Comparison of ENCODE assay signal across 38 cellular contexts in genomic region chr2:226890286-226890685, GRCh38.
"Had no signal": no experiment of that assay in that cellular context is flagged by ENCODE, and none has a peak within 500 bp of the region (broad histone marks: within the 10 kb centered on the region; RNA-seq: fewer than 3 reads in every experiment).

No MANE protein-coding gene starts in this region.

- H3K27ac ChIP-seq: adrenal gland, ascending aorta, body of pancreas, brain microvascular endothelial cell, breast epithelium, cardiac muscle cell had no signal

- H3K9me3 ChIP-seq: adrenal gland, ascending aorta, body of pancreas, breast epithelium had no signal

- DNase-seq: activated effector memory CD4-positive, alpha-beta T cell treated with anti-CD3 and anti-CD28 coated beads, Interleukin-2, amount 50 U/mL, for 16 hours; activated effector memory CD4-positive, alpha-beta T cell treated with Interleukin-2 at 50 U/mL for 16 hours; activated gamma-delta T cell; activated gamma-delta T cell treated with Interleukin-2 at 50 U/mL for 16 hours; activated naive CD4-positive, alpha-beta T cell; activated naive CD4-positive, alpha-beta T cell treated with anti-CD3 and anti-CD28 coated beads for 36 hours; activated naive CD4-positive, alpha-beta T cell treated with anti-CD3 and anti-CD28 coated beads, Interleukin-2, amount 10 ng/mL, durations not matched to agents 7 days and 5 days; activated naive CD4-positive, alpha-beta T cell treated with anti-CD3 and anti-CD28 coated beads, Interleukin-2, amount 50 U/mL, for 16 hours; activated naive CD4-positive, alpha-beta T cell treated with Interleukin-2 at 50 U/mL for 16 hours; activated naive CD8-positive, alpha-beta T cell treated with anti-CD3 and anti-CD28 coated beads for 36 hours; activated naive CD8-positive, alpha-beta T cell treated with anti-CD3 and anti-CD28 coated beads, Interleukin-2, amount 10 ng/mL, durations not matched to agents 7 days and 5 days; activated naive CD8-positive, alpha-beta T cell treated with anti-CD3 and anti-CD28 coated beads, Interleukin-2, amount 50 U/mL, for 24 hours; activated T-cell treated with anti-CD3 and anti-CD28 coated beads, Interleukin-2, amount 50 U/mL, for 1 hour; activated T-cell treated with anti-CD3 and anti-CD28 coated beads, Interleukin-2, amount 50 U/mL, for 24 hours; activated T-cell treated with anti-CD3 and anti-CD28 coated beads, Interleukin-2, amount 50 U/mL, for 4 hours; activated T-cell treated with anti-CD3 and anti-CD28 coated beads, Interleukin-2, amount 50 U/mL, for 48 hours; activated T-cell treated with anti-CD3 and anti-CD28 coated beads, Interleukin-2, amount 50 U/mL, for 72 hours; adrenal gland; amniotic stem cell; amygdala; anterior cingulate cortex; aorta; body of pancreas; brain microvascular endothelial cell; caudate nucleus; central memory CD4-positive, alpha-beta T cell; cerebellar nuclear complex had no signal

- H3K4me3 ChIP-seq: adrenal gland, ascending aorta, body of pancreas, breast epithelium, cardiac muscle cell had no signal

- H3K4me3 Mint-ChIP-seq: activated naive CD4-positive, alpha-beta T cell treated with anti-CD3 and anti-CD28 coated beads for 36 hours; activated naive CD4-positive, alpha-beta T cell treated with anti-CD3 and anti-CD28 coated beads, Interleukin-2, amount 10 ng/mL, durations not matched to agents 7 days and 5 days; activated naive CD4-positive, alpha-beta T cell treated with anti-CD3 and anti-CD28 coated beads, Interleukin-2, amount 50 U/mL, for 24 hours; activated naive CD8-positive, alpha-beta T cell; activated naive CD8-positive, alpha-beta T cell treated with anti-CD3 and anti-CD28 coated beads for 36 hours; activated naive CD8-positive, alpha-beta T cell treated with anti-CD3 and anti-CD28 coated beads, Interleukin-2, amount 10 ng/mL, durations not matched to agents 7 days and 5 days; activated naive CD8-positive, alpha-beta T cell treated with anti-CD3 and anti-CD28 coated beads, Interleukin-2, amount 50 U/mL, for 24 hours; activated T-cell treated with anti-CD3 and anti-CD28 coated beads, Interleukin-2, amount 50 U/mL, for 24 hours; activated T-cell treated with anti-CD3 and anti-CD28 coated beads, Interleukin-2, amount 50 U/mL, for 4 hours; activated T-cell treated with anti-CD3 and anti-CD28 coated beads, Interleukin-2, amount 50 U/mL, for 72 hours; activated T-helper 1 cell treated with anti-CD3 and anti-CD28 coated beads, Interleukin-12 subunit alpha, Interleukin-12 subunit beta, Interleukin-2, Interleukin-4 antibody, amounts not matched to agents 30 ng/mL and 10 ng/mL and 1 ng/mL, durations not matched to agents 14 hours and 24 hours and 36 hours; activated T-helper 17 cell treated with anti-CD3 and anti-CD28 coated beads, Interleukin-2, amount 50 U/mL, for 72 hours; brain; central memory CD8-positive, alpha-beta T cell had no signal

- ATAC-seq: activated naive CD4-positive, alpha-beta T cell treated with anti-CD3 and anti-CD28 coated beads, Interleukin-2, amount 50 U/mL, for 72 hours; activated naive CD8-positive, alpha-beta T cell treated with anti-CD3 and anti-CD28 coated beads, Interleukin-2, amount 50 U/mL, for 24 hours; activated T-cell treated with anti-CD3 and anti-CD28 coated beads, Interleukin-2, amount 50 U/mL, for 4 hours; activated T-cell treated with anti-CD3 and anti-CD28 coated beads, Interleukin-2, amount 50 U/mL, for 72 hours; activated T-helper 17 cell treated with anti-CD3 and anti-CD28 coated beads, Interleukin-2, amount 50 U/mL, for 72 hours; body of pancreas had no signal

- H3K9me3 Mint-ChIP-seq: activated naive CD4-positive, alpha-beta T cell treated with anti-CD3 and anti-CD28 coated beads for 36 hours; activated naive CD4-positive, alpha-beta T cell treated with anti-CD3 and anti-CD28 coated beads, Interleukin-2, amount 10 ng/mL, durations not matched to agents 7 days and 5 days; activated naive CD4-positive, alpha-beta T cell treated with anti-CD3 and anti-CD28 coated beads, Interleukin-2, amount 50 U/mL, for 24 hours; activated naive CD4-positive, alpha-beta T cell treated with anti-CD3 and anti-CD28 coated beads, Interleukin-2, amount 50 U/mL, for 72 hours; activated naive CD8-positive, alpha-beta T cell treated with anti-CD3 and anti-CD28 coated beads for 36 hours; activated naive CD8-positive, alpha-beta T cell treated with anti-CD3 and anti-CD28 coated beads, Interleukin-2, amount 10 ng/mL, durations not matched to agents 7 days and 5 days; activated naive CD8-positive, alpha-beta T cell treated with anti-CD3 and anti-CD28 coated beads, Interleukin-2, amount 50 U/mL, for 24 hours; activated T-cell treated with anti-CD3 and anti-CD28 coated beads, Interleukin-2, amount 50 U/mL, for 24 hours; activated T-cell treated with anti-CD3 and anti-CD28 coated beads, Interleukin-2, amount 50 U/mL, for 4 hours; activated T-cell treated with anti-CD3 and anti-CD28 coated beads, Interleukin-2, amount 50 U/mL, for 72 hours; activated T-helper 1 cell treated with anti-CD3 and anti-CD28 coated beads, Interleukin-12 subunit alpha, Interleukin-12 subunit beta, Interleukin-2, Interleukin-4 antibody, amounts not matched to agents 30 ng/mL and 10 ng/mL and 1 ng/mL, durations not matched to agents 14 hours and 24 hours and 36 hours; activated T-helper 17 cell treated with anti-CD3 and anti-CD28 coated beads, Interleukin-2, amount 50 U/mL, for 72 hours; activated T-helper 2 cell treated with anti-CD3 and anti-CD28 coated beads, Interferon-gamma antibody, Interleukin-2, Interleukin-4, amounts not matched to agents 10 μg/mL and 5 μg/mL and 100 μg/mL, durations not matched to agents 14 hours and 24 hours and 36 hours; brain; central memory CD8-positive, alpha-beta T cell had no signal

- H3K4me1 ChIP-seq: adrenal gland, ascending aorta, body of pancreas, breast epithelium had no signal

- H3K27me3 ChIP-seq: adrenal gland, ascending aorta, body of pancreas, brain microvascular endothelial cell, breast epithelium, cardiac muscle cell had no signal

- H3K36me3 ChIP-seq: adrenal gland, ascending aorta, brain microvascular endothelial cell, breast epithelium, cardiac muscle cell had no signal

- H3K27me3 Mint-ChIP-seq: activated naive CD4-positive, alpha-beta T cell treated with anti-CD3 and anti-CD28 coated beads, Interleukin-2, amount 10 ng/mL, durations not matched to agents 7 days and 5 days; activated naive CD4-positive, alpha-beta T cell treated with anti-CD3 and anti-CD28 coated beads, Interleukin-2, amount 50 U/mL, for 24 hours; activated naive CD8-positive, alpha-beta T cell; activated naive CD8-positive, alpha-beta T cell treated with anti-CD3 and anti-CD28 coated beads for 36 hours; activated naive CD8-positive, alpha-beta T cell treated with anti-CD3 and anti-CD28 coated beads, Interleukin-2, amount 10 ng/mL, durations not matched to agents 7 days and 5 days; activated naive CD8-positive, alpha-beta T cell treated with anti-CD3 and anti-CD28 coated beads, Interleukin-2, amount 50 U/mL, for 24 hours; activated T-cell treated with anti-CD3 and anti-CD28 coated beads, Interleukin-2, amount 50 U/mL, for 24 hours; activated T-helper 17 cell treated with anti-CD3 and anti-CD28 coated beads, Interleukin-2, amount 50 U/mL, for 72 hours; central memory CD8-positive, alpha-beta T cell had no signal

- H3K36me3 Mint-ChIP-seq: brain had no signal

- H3K4me1 Mint-ChIP-seq: activated naive CD4-positive, alpha-beta T cell treated with anti-CD3 and anti-CD28 coated beads, Interleukin-2, amount 10 ng/mL, durations not matched to agents 7 days and 5 days; activated naive CD8-positive, alpha-beta T cell treated with anti-CD3 and anti-CD28 coated beads, Interleukin-2, amount 50 U/mL, for 24 hours; activated T-helper 17 cell treated with anti-CD3 and anti-CD28 coated beads, Interleukin-2, amount 50 U/mL, for 72 hours; central memory CD8-positive, alpha-beta T cell had no signal

- H3K27ac Mint-ChIP-seq: activated naive CD4-positive, alpha-beta T cell treated with anti-CD3 and anti-CD28 coated beads for 36 hours; activated naive CD4-positive, alpha-beta T cell treated with anti-CD3 and anti-CD28 coated beads, Interleukin-2, amount 10 ng/mL, durations not matched to agents 7 days and 5 days; activated naive CD4-positive, alpha-beta T cell treated with anti-CD3 and anti-CD28 coated beads, Interleukin-2, amount 50 U/mL, for 24 hours; activated naive CD4-positive, alpha-beta T cell treated with anti-CD3 and anti-CD28 coated beads, Interleukin-2, amount 50 U/mL, for 72 hours; activated naive CD8-positive, alpha-beta T cell; activated naive CD8-positive, alpha-beta T cell treated with anti-CD3 and anti-CD28 coated beads for 36 hours; activated naive CD8-positive, alpha-beta T cell treated with anti-CD3 and anti-CD28 coated beads, Interleukin-2, amount 10 ng/mL, durations not matched to agents 7 days and 5 days; activated naive CD8-positive, alpha-beta T cell treated with anti-CD3 and anti-CD28 coated beads, Interleukin-2, amount 50 U/mL, for 24 hours; activated T-cell treated with anti-CD3 and anti-CD28 coated beads, Interleukin-2, amount 50 U/mL, for 72 hours; activated T-helper 1 cell treated with anti-CD3 and anti-CD28 coated beads, Interleukin-12 subunit alpha, Interleukin-12 subunit beta, Interleukin-2, Interleukin-4 antibody, amounts not matched to agents 30 ng/mL and 10 ng/mL and 1 ng/mL, durations not matched to agents 14 hours and 24 hours and 36 hours; activated T-helper 17 cell treated with anti-CD3 and anti-CD28 coated beads, Interleukin-2, amount 50 U/mL, for 72 hours; activated T-helper 2 cell treated with anti-CD3 and anti-CD28 coated beads, Interferon-gamma antibody, Interleukin-2, Interleukin-4, amounts not matched to agents 10 μg/mL and 5 μg/mL and 100 μg/mL, durations not matched to agents 14 hours and 24 hours and 36 hours; brain had no signal
